ENCODE assay signal across 23 cellular contexts in the genomic region with DNA sequence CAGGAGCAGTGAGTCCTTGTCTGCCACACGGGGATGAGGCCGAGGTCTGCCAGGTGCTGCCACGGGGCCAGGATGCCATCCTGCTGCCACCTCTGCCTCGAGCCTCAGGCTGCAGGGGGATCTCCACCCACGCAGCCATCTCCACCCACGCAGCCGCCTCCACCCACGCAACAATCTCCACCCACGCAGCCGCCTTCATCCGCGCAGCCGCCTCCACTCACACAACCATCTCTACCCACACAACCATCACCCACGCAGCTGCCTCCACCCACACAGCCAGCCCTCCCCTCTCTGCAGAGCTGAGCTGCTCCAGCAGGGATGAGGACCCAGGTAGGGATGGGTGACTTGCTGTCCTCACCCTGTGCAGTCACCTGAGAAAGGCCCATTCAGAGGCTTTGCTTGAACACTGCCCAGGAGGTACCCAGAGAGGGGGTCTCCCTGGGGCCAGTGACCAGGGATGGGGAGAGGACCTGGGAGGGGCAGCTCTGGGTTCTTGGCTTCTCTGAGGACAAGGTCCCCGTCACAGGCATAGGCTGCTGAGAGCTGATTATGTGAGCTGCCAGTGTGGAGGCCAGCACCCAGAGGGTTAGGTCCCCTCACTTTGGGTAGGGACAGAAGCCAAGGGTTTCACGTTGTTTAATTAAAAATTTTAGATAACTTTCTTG. TPM values are rescaled to one million over a fixed set of nuclear protein-coding genes. Genes with fewer than 3 reads are reported as not detected.
A peak's percentile ranks its signal among the peaks of the same experiment; 100 is the strongest.
DNase-seq lines count a peak whose midpoint lies in the region; ATAC-seq and TF ChIP-seq lines count a peak whose summit lies in the region.
"Had no signal": no experiment of that assay in that cellular context is flagged by ENCODE, and none has a peak within 500 bp of the region (broad histone marks: within the 10 kb centered on the region; RNA-seq: fewer than 3 reads in every experiment).

No MANE protein-coding gene starts in this region.

- peak overlapping the region; percentile 2 to 83 for H3K27ac Mint-ChIP-seq in stimulated activated naive CD8-positive, alpha-beta T cell treated with anti-CD3 and anti-CD28 coated beads, Interleukin-15, amount 100 ng/mL, for 72 hours
- no peak overlapping the region for H3K27ac Mint-ChIP-seq in endodermal cell
- H3K27ac Mint-ChIP-seq: IgD-negative memory B cell had no signal

- peaks cover 2% of the 10 kb centered on the region for H3K4me1 ChIP-seq in mucosa of descending colon (ENCODE audit: low read depth)
- no peaks in the 10 kb centered on the region for H3K4me1 ChIP-seq in aorta (ENCODE audit: control insufficient read depth in 1 of 2, insufficient read depth in 2 of 2, low read length in 2 of 2)
- H3K4me1 ChIP-seq in endodermal cell (ENCODE audit: control insufficient read depth, insufficient read depth, low read length), result no peaks in the 10 kb centered on the region
- H3K4me1 ChIP-seq: Caco-2, Peyer's patch had no signal

- no peaks in the 10 kb centered on the region for H3K27me3 ChIP-seq in aorta (ENCODE audit: control insufficient read depth in 1 of 2, insufficient read depth in 2 of 2, low read length in 1 of 2)
- no peaks in the 10 kb centered on the region for H3K27me3 ChIP-seq in endodermal cell (ENCODE audit: control insufficient read depth, insufficient read depth, low read length, poor library complexity, severe bottlenecking)
- H3K27me3 ChIP-seq: Peyer's patch had no signal

- H3K27ac ChIP-seq in aorta (ENCODE audit: low read depth in 1 of 2, low read length in 2 of 2) (no peak overlapping the region), endodermal cell (ENCODE audit: low read depth, low read length) (no peak overlapping the region)
- H3K27ac ChIP-seq: BLaER1 treated with 17β-estradiol and CSF1 and Interleukin-3, amounts not matched to agents 10 nM and 100 nM; Peyer's patch had no signal

- peaks cover 18% of the 10 kb centered on the region for H3K27me3 Mint-ChIP-seq in stimulated activated naive CD8-positive, alpha-beta T cell treated with anti-CD3 and anti-CD28 coated beads, Interleukin-15, amount 100 ng/mL, for 72 hours
- H3K27me3 Mint-ChIP-seq in endodermal cell (ENCODE audit: insufficient read depth), result no peaks in the 10 kb centered on the region

- H3K4me1 Mint-ChIP-seq in stimulated activated naive CD8-positive, alpha-beta T cell treated with anti-CD3 and anti-CD28 coated beads, Interleukin-15, amount 100 ng/mL, for 72 hours, result peaks cover 12% of the 10 kb centered on the region
- no peaks in the 10 kb centered on the region for H3K4me1 Mint-ChIP-seq in endodermal cell
- H3K4me1 Mint-ChIP-seq: IgD-negative memory B cell had no signal

- no peak overlapping the region for H3K4me3 Mint-ChIP-seq in stimulated activated naive CD8-positive, alpha-beta T cell treated with anti-CD3 and anti-CD28 coated beads, Interleukin-15, amount 100 ng/mL, for 72 hours
- H3K4me3 Mint-ChIP-seq in endodermal cell, result no peak overlapping the region
- H3K4me3 Mint-ChIP-seq: CD4-positive, alpha-beta memory T cell had no signal

- TF ChIP-seq CTCF in mucosa of descending colon (IDR thresholded peaks at IDR 0.05) (no peak), endodermal cell (conservative IDR thresholded peaks at IDR 0.05) (no peak)

- no peak overlapping the region for H3K9ac ChIP-seq in endodermal cell (ENCODE audit: extremely low read depth, low read length, poor library complexity, severe bottlenecking)
- H3K9ac ChIP-seq: BLaER1 treated with 17β-estradiol and CSF1 and Interleukin-3, amounts not matched to agents 10 nM and 100 nM had no signal

- peak; percentile 12 to 15 for DNase-seq in activated CD4-positive, alpha-beta T cell treated with anti-CD3 and anti-CD28 coated beads, Interleukin-2, amount 50 U/mL, for 4 hours
- no peak for DNase-seq in activated CD4-positive, alpha-beta T cell treated with anti-CD3 and anti-CD28 coated beads for 1 hour
- DNase-seq in stimulated activated naive CD8-positive, alpha-beta T cell treated with anti-CD3 and anti-CD28 coated beads, Interleukin-15, amount 100 ng/mL, for 72 hours, result no peak
- no peak for DNase-seq in stimulated activated naive CD8-positive, alpha-beta T cell treated with anti-CD3 and anti-CD28 coated beads, Interleukin-15, Interleukin-2, amounts not matched to agents 100 U/mL and 50 U/mL, for 24 hours
- DNase-seq in mucosa of descending colon (peak in 1 of 3 donors; percentile 29), aorta (peak; percentile 30 to 51), NCI-H446 (lab: John Stamatoyannopoulos, UW) (no peak), endodermal cell (no peak)
- DNase-seq: 8988T; Caco-2; CD4-positive, alpha-beta memory T cell; DMS 273 treated with DMSO at 0.1 percent for 48 hours; DND-41; Kasumi-1; NCI-H1694; NCI-H2081; NCI-H2171; NCI-H345; NCI-H526; Peyer's patch had no signal

- no peaks in the 10 kb centered on the region for H3K9me3 Mint-ChIP-seq in stimulated activated naive CD8-positive, alpha-beta T cell treated with anti-CD3 and anti-CD28 coated beads, Interleukin-15, amount 100 ng/mL, for 72 hours
- peaks cover 90% of the 10 kb centered on the region for H3K9me3 Mint-ChIP-seq in endodermal cell

- H3K36me3 Mint-ChIP-seq in endodermal cell (ENCODE audit: low read depth), result peaks cover 3% of the 10 kb centered on the region
- H3K36me3 Mint-ChIP-seq: CD4-positive, alpha-beta memory T cell had no signal

- 85 to 88% methylated on average over 16 of the region's 16 CpGs for WGBS in aorta, 2 donors
- WGBS in endodermal cell (ENCODE audit: insufficient coverage in 1 of 2, insufficient read length in 1 of 2), 2 experiments, result 80% methylated on average over 16 of the region's 16 CpGs; no CpG with 5 or more reads in 1 of the 2 experiments

- intact Hi-C loops in mucosa of descending colon (cut with DNase I, micrococcal nuclease), result no loop called here
- intact Hi-C loops in aorta (cut with DNase I), result no loop called here

- H3K4me3 ChIP-seq in mucosa of descending colon (no peak overlapping the region), aorta (ENCODE audit: low read length in 2 of 2) (no peak overlapping the region), endodermal cell (ENCODE audit: low read length) (no peak overlapping the region)
- H3K4me3 ChIP-seq: BLaER1 treated with 17β-estradiol and CSF1 and Interleukin-3, amounts not matched to agents 10 nM and 100 nM; GM12878; Peyer's patch had no signal

- H3K36me3 ChIP-seq in mucosa of descending colon (ENCODE audit: low read depth), result no peaks in the 10 kb centered on the region
- no peaks in the 10 kb centered on the region for H3K36me3 ChIP-seq in aorta (ENCODE audit: control insufficient read depth in 1 of 2, insufficient read depth in 2 of 2, low read length in 1 of 2)
- H3K36me3 ChIP-seq in endodermal cell (ENCODE audit: control insufficient read depth, insufficient read depth, low read length), result no peaks in the 10 kb centered on the region
- H3K36me3 ChIP-seq: BLaER1 treated with 17β-estradiol and CSF1 and Interleukin-3, amounts not matched to agents 10 nM and 100 nM; Peyer's patch had no signal

- no peak for ATAC-seq in stimulated activated naive CD8-positive, alpha-beta T cell treated with anti-CD3 and anti-CD28 coated beads, Interleukin-15, amount 100 ng/mL, for 72 hours
- no peak for ATAC-seq in stimulated activated naive CD8-positive, alpha-beta T cell treated with anti-CD3 and anti-CD28 coated beads, Interleukin-15, Interleukin-2, amounts not matched to agents 100 U/mL and 50 U/mL, for 24 hours
- ATAC-seq in mucosa of descending colon (peak; percentile 22), aorta (ENCODE audit: low FRiP score) (no peak)
- ATAC-seq: GM12878 had no signal

- H3K9me3 ChIP-seq in mucosa of descending colon, result no peaks in the 10 kb centered on the region
- peaks cover 6% of the 10 kb centered on the region for H3K9me3 ChIP-seq in aorta (ENCODE audit: control insufficient read depth, low read length)
- H3K9me3 ChIP-seq in endodermal cell (ENCODE audit: control insufficient read depth, low read length), result peaks cover 57% of the 10 kb centered on the region
- H3K9me3 ChIP-seq: Caco-2, Peyer's patch had no signal

RNA-seq across cellular contexts. Expression of gene TTC34, which starts 46.6 kb away (rescaled TPM):
- total RNA-seq in mucosa of descending colon (1 to 10 TPM in 1 of 3 donors, under 1 TPM in 2; 0.43 to 1.1 (median 0.61) TPM), aorta (1 to 10 TPM in 1 of 2 donors, under 1 TPM in 1; 0.55 to 1.3 TPM), endodermal cell (1 to 10 TPM; 2.4 to 3.1 TPM)
- under 1 TPM in 1 of 2 donors, not detected in 1; 0.95 TPM for polyA plus RNA-seq in aorta
- polyA plus RNA-seq in endodermal cell (2013, experiment 1 of 2), result 0.61 TPM
- polyA plus RNA-seq in endodermal cell (2013, experiment 2 of 2), result 0.58 TPM

Comparison
In these comparisons a context has a peak if more than half of its experiments do, and no peak if none do; other contexts are left out.
1. DNase-seq: peak in activated CD4-positive, alpha-beta T cell treated with anti-CD3 and anti-CD28 coated beads, Interleukin-2, amount 50 U/mL, for 4 hours (2 of 2) and aorta (2 of 2); none in activated CD4-positive, alpha-beta T cell treated with anti-CD3 and anti-CD28 coated beads for 1 hour (single experiment), stimulated activated naive CD8-positive, alpha-beta T cell treated with anti-CD3 and anti-CD28 coated beads, Interleukin-15, amount 100 ng/mL, for 72 hours (0 of 2), stimulated activated naive CD8-positive, alpha-beta T cell treated with anti-CD3 and anti-CD28 coated beads, Interleukin-15, Interleukin-2, amounts not matched to agents 100 U/mL and 50 U/mL, for 24 hours (single experiment), NCI-H446 (0 of 2) and endodermal cell (single experiment).